Comparison of ENCODE assay signal across 1 cellular context in the genomic region with DNA sequence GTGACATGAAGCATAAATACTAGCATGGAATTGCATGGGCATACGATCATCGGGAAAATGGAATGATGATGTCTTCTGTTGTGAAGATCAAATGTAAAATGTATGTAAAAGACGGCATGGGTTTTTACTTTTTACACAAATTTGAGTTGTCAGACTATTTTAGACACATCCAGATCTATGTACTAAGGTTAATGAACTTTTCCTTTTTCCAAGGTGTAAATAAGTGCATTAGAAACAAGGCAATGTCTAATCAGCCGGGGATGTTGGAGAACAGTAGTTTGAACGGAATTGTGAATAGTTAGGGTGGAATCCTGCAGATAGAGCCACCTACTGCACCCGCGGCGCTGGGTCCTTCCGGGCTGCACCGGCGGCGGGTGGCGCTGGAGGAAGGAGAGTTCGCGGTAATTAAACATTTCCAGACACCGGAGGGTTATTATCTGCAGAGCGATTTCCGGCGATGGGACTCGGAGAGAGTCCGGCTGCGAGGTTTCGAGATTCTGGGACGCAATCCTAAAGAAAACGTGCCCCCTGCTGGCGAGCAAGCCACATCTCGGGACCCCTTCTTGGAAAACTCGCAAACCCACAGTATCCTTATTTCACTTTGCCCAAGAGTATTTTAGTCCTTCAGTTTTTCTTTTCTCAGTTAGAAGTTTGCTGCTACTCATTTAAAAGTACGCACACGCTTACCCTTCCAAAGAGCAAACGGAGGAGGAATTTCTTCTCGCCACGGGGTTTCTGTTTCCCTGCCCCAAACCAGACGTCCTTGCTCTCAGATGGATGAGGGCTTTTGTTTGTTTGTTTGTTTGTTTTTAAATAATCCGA.
TF ChIP-seq lines count a peak whose summit lies in the region.

No MANE protein-coding gene starts in this region.

TF ChIP-seq in HepG2, 621 proteins besides CTCF, POLR2A, EP300 and RAD21 (continued from another document and continues in another):
- TF ChIP-seq SKIL (CRISPR knock-in tag; IDR thresholded peaks at IDR 0.05; ENCODE audit: borderline replicate concordance) (no peak), ZBTB49 (CRISPR knock-in tag; IDR thresholded peaks at IDR 0.05; ENCODE audit: borderline replicate concordance) (no peak), HOMEZ (CRISPR knock-in tag; IDR thresholded peaks at IDR 0.05; ENCODE audit: low read depth) (peak; percentile 56; the same call in 1 of the 2 replicates), ZSCAN21 (CRISPR knock-in tag; IDR thresholded peaks at IDR 0.05; ENCODE audit: borderline replicate concordance) (no peak), FOXK1 (CRISPR knock-in tag; IDR thresholded peaks at IDR 0.05; ENCODE audit: borderline replicate concordance, low read depth) (no peak), SNRNP70 (IDR thresholded peaks at IDR 0.05; ENCODE audit: low read depth, low read length) (no peak), SIN3A (IDR thresholded peaks at IDR 0.05; ENCODE audit: borderline replicate concordance, low read depth, low read length) (no peak), ZBTB14 (CRISPR knock-in tag; IDR thresholded peaks at IDR 0.05) (no peak), ZNF557 (CRISPR knock-in tag; IDR thresholded peaks at IDR 0.05) (0 out of 2 replicates have a peak, but pooled peaks have one; percentile 74), ZNF451 (CRISPR knock-in tag; IDR thresholded peaks at IDR 0.05) (no peak), PPARG (CRISPR knock-in tag; conservative IDR thresholded peaks at IDR 0.05) (no peak), MIER3 (CRISPR knock-in tag; IDR thresholded peaks at IDR 0.05; ENCODE audit: borderline replicate concordance) (0 out of 2 replicates have a peak, but pooled peaks have one; percentile 50), ZNF207 (IDR thresholded peaks at IDR 0.05; ENCODE audit: borderline replicate concordance) (no peak), HCFC1 (IDR thresholded peaks at IDR 0.05; ENCODE audit: low read depth, low read length) (no peak), TFE3 (CRISPR knock-in tag; IDR thresholded peaks at IDR 0.05) (no peak), FLYWCH1 (CRISPR knock-in tag; IDR thresholded peaks at IDR 0.05) (no peak), ZBTB46 (CRISPR knock-in tag; IDR thresholded peaks at IDR 0.05; ENCODE audit: borderline replicate concordance) (no peak), ZNF619 (CRISPR knock-in tag; IDR thresholded peaks at IDR 0.05) (0 out of 2 replicates have a peak, but pooled peaks have one; percentile 60), ZMYM4 (CRISPR knock-in tag; IDR thresholded peaks at IDR 0.05) (peak; percentile 77), ZNF850 (CRISPR knock-in tag; conservative IDR thresholded peaks at IDR 0.05) (no peak), CREBL2 (CRISPR knock-in tag; IDR thresholded peaks at IDR 0.05; ENCODE audit: borderline replicate concordance) (no peak), ZGPAT (CRISPR knock-in tag; IDR thresholded peaks at IDR 0.05) (peak; percentile 52; the same call in 1 of the 2 replicates)
- TF ChIP-seq, protein P1, sequence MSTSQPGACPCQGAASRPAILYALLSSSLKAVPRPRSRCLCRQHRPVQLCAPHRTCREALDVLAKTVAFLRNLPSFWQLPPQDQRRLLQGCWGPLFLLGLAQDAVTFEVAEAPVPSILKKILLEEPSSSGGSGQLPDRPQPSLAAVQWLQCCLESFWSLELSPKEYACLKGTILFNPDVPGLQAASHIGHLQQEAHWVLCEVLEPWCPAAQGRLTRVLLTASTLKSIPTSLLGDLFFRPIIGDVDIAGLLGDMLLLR (CRISPR knock-in tag; IDR thresholded peaks at IDR 0.05) = no peak
- TF ChIP-seq, protein P2, sequence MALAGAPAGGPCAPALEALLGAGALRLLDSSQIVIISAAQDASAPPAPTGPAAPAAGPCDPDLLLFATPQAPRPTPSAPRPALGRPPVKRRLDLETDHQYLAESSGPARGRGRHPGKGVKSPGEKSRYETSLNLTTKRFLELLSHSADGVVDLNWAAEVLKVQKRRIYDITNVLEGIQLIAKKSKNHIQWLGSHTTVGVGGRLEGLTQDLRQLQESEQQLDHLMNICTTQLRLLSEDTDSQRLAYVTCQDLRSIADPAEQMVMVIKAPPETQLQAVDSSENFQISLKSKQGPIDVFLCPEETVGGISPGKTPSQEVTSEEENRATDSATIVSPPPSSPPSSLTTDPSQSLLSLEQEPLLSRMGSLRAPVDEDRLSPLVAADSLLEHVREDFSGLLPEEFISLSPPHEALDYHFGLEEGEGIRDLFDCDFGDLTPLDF (CRISPR knock-in tag; IDR thresholded peaks at IDR 0.05) = no peak
- TF ChIP-seq, protein P3, sequence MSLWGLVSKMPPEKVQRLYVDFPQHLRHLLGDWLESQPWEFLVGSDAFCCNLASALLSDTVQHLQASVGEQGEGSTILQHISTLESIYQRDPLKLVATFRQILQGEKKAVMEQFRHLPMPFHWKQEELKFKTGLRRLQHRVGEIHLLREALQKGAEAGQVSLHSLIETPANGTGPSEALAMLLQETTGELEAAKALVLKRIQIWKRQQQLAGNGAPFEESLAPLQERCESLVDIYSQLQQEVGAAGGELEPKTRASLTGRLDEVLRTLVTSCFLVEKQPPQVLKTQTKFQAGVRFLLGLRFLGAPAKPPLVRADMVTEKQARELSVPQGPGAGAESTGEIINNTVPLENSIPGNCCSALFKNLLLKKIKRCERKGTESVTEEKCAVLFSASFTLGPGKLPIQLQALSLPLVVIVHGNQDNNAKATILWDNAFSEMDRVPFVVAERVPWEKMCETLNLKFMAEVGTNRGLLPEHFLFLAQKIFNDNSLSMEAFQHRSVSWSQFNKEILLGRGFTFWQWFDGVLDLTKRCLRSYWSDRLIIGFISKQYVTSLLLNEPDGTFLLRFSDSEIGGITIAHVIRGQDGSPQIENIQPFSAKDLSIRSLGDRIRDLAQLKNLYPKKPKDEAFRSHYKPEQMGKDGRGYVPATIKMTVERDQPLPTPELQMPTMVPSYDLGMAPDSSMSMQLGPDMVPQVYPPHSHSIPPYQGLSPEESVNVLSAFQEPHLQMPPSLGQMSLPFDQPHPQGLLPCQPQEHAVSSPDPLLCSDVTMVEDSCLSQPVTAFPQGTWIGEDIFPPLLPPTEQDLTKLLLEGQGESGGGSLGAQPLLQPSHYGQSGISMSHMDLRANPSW (CRISPR knock-in tag; IDR thresholded peaks at IDR 0.05; ENCODE audit: borderline replicate concordance) = no peak
